Comparison of ENCODE assay signal across 18 cellular contexts in genomic region chr10:46269554-46270053, GRCh38. TPM values are rescaled to one million over a fixed set of nuclear protein-coding genes. Genes with fewer than 3 reads are reported as not detected.
DNase-seq lines count a peak whose midpoint lies in the region; ATAC-seq, FAIRE-seq and TF ChIP-seq lines count a peak whose summit lies in the region.
"Not testable (repeated sequence)": the region's sequence is repeated elsewhere in the genome, so short reads cannot be mapped to it uniquely, and the experiment has no call there.
"Had no signal": no experiment of that assay in that cellular context is flagged by ENCODE, and none has a peak within 500 bp of the region (broad histone marks: within the 10 kb centered on the region; RNA-seq: fewer than 3 reads in every experiment).

No MANE protein-coding gene starts in this region.

- not testable (repeated sequence) for H3K36me3 Mint-ChIP-seq in activated T-cell treated with anti-CD3 and anti-CD28 coated beads, Interleukin-2, amount 50 U/mL, for 24 hours (ENCODE audit: low read depth); central memory CD8-positive, alpha-beta T cell (ENCODE audit: insufficient read depth); natural killer cell

- not testable (repeated sequence) for H3K27me3 Mint-ChIP-seq in activated T-cell treated with anti-CD3 and anti-CD28 coated beads, Interleukin-2, amount 50 U/mL, for 24 hours; central memory CD8-positive, alpha-beta T cell; natural killer cell (ENCODE audit: low read depth in 2 of 2)

- not testable (repeated sequence) for DNase-seq in GM12891 (ENCODE audit: insufficient read length, low spot score); central memory CD8-positive, alpha-beta T cell (ENCODE audit: low spot score in 2 of 2); natural killer cell
- DNase-seq in MM.1S = peak; percentile 41
- peak; percentile 20 for DNase-seq in activated CD4-positive, CD25-positive, alpha-beta regulatory T cell treated with anti-CD3 and anti-CD28 coated beads, Interleukin-2, amount 50 U/mL, for 16 hours (ENCODE audit: low read depth, low spot score)
- DNase-seq in activated T-cell treated with anti-CD3 and anti-CD28 coated beads, Interleukin-2, amount 50 U/mL, for 24 hours = peak; percentile 53
- peak; percentile 17 for DNase-seq in stimulated activated naive CD4-positive, alpha-beta T cell treated with Interleukin-2 at 50 U/mL for 16 hours (lab: John Stamatoyannopoulos, UW)

- not testable (repeated sequence) for H3K9me3 ChIP-seq in BLaER1; MM.1S (replicated peaks; ENCODE audit: insufficient read depth, low read length)

- H3K27ac Mint-ChIP-seq in activated T-cell treated with anti-CD3 and anti-CD28 coated beads, Interleukin-2, amount 50 U/mL, for 24 hours = not testable (repeated sequence)
- peak overlapping the region; percentile 83 for H3K27ac Mint-ChIP-seq in central memory CD8-positive, alpha-beta T cell (ENCODE audit: low read depth)
- peak overlapping the region in 1 of 2 donors; percentile 41 for H3K27ac Mint-ChIP-seq in natural killer cell

- not testable (repeated sequence) for H3K79me2 ChIP-seq in MM.1S (ENCODE audit: low read length)

- peak overlapping the region; percentile 70 for H3K9ac ChIP-seq in BLaER1
- not testable (repeated sequence) for H3K9ac ChIP-seq in MM.1S (ENCODE audit: low read length)

- intact Hi-C loops in natural killer cell (cut with micrococcal nuclease) = not testable (repeated sequence)

- not testable (repeated sequence) for H3K9me2 ChIP-seq in MM.1S (replicated peaks; ENCODE audit: insufficient read depth, low read length)

- H3K27me3 ChIP-seq in BLaER1; MM.1S (replicated peaks; ENCODE audit: insufficient read depth, low read length): not testable (repeated sequence)

- ATAC-seq in central memory CD8-positive, alpha-beta T cell (replicated peaks; ENCODE audit: extremely low read depth, poor library complexity, severe bottlenecking); natural killer cell: not testable (repeated sequence)

- not testable (repeated sequence) for H3K36me3 ChIP-seq in BLaER1; MM.1S (replicated peaks; ENCODE audit: insufficient read depth, low read length)

- not testable (repeated sequence) for H3K9me3 Mint-ChIP-seq in activated T-cell treated with anti-CD3 and anti-CD28 coated beads, Interleukin-2, amount 50 U/mL, for 24 hours; central memory CD8-positive, alpha-beta T cell; natural killer cell

- H3K4me1 ChIP-seq in BLaER1 = peaks cover 78% of the 10 kb centered on the region
- not testable (repeated sequence) for H3K4me1 ChIP-seq in MM.1S (ENCODE audit: low read length)

- peak overlapping the region; percentile 64 for H3K4me3 ChIP-seq in BLaER1
- H3K4me3 ChIP-seq in MM.1S (ENCODE audit: low read length) = not testable (repeated sequence)

- peak overlapping the region; percentile 98 for H3K4me2 ChIP-seq in BLaER1
- H3K4me2 ChIP-seq in MM.1S (ENCODE audit: low read depth, low read length) = not testable (repeated sequence)

- not testable (repeated sequence) for H3F3A ChIP-seq in MM.1S (ENCODE audit: insufficient read depth, low read length)

- not testable (repeated sequence) for H4K20me1 ChIP-seq in BLaER1; MM.1S (ENCODE audit: insufficient read depth, low read length)

- not testable (repeated sequence) for H2AFZ ChIP-seq in MM.1S (ENCODE audit: low read length)

- H3K4me3 Mint-ChIP-seq in activated T-cell treated with anti-CD3 and anti-CD28 coated beads, Interleukin-2, amount 50 U/mL, for 24 hours; central memory CD8-positive, alpha-beta T cell: not testable (repeated sequence)
- peak overlapping the region; percentile 25 for H3K4me3 Mint-ChIP-seq in natural killer cell

- not testable (repeated sequence) for FAIRE-seq in GM12891 (lab: Jason Lieb, UNC)

- TF ChIP-seq POLR2A in GM12891 (IDR thresholded peaks at IDR 0.05; ENCODE audit: low read depth, low read length) = not testable (repeated sequence)

- TF ChIP-seq CTCF in MM.1S (IDR thresholded peaks at IDR 0.05; ENCODE audit: low read length); natural killer cell (IDR thresholded peaks at IDR 0.05): not testable (repeated sequence)

- H3K4me1 Mint-ChIP-seq in activated T-cell treated with anti-CD3 and anti-CD28 coated beads, Interleukin-2, amount 50 U/mL, for 24 hours (ENCODE audit: low read depth) = peaks cover 30% of the 10 kb centered on the region
- H3K4me1 Mint-ChIP-seq in central memory CD8-positive, alpha-beta T cell = peaks cover 35% of the 10 kb centered on the region
- not testable (repeated sequence) for H3K4me1 Mint-ChIP-seq in natural killer cell

- peak overlapping the region; percentile 91 for H3K27ac ChIP-seq in BLaER1
- not testable (repeated sequence) for H3K27ac ChIP-seq in MM.1S (ENCODE audit: low read length)

TF ChIP-seq in GM12891, 5 proteins besides CTCF, POLR2A, EP300 and RAD21:
- peak; percentile 62 for TF ChIP-seq SPI1 (IDR thresholded peaks at IDR 0.05; ENCODE audit: low read depth, low read length)

RNA-seq across cellular contexts. Expression of gene ANTXRL, which starts 17.2 kb away (rescaled TPM):
- not detected for polyA plus RNA-seq in GM12891 (2012; ENCODE audit: low read depth, missing spikeins)
- not detected for total RNA-seq in natural killer cell
- total RNA-seq: activated naive CD4-positive, alpha-beta T cell treated with anti-CD3 and anti-CD28 coated beads, Interleukin-2, amount 50 U/mL, for 72 hours; cerebellum; esophagus mucosa; frontal cortex; GM23248; lung; omental fat pad; tibial nerve; WTC11 had no signal
- polyA plus RNA-seq: GM23248, keratinocyte, lung had no signal
